Comparison of ENCODE assay signal across 9 cellular contexts in the genomic region with DNA sequence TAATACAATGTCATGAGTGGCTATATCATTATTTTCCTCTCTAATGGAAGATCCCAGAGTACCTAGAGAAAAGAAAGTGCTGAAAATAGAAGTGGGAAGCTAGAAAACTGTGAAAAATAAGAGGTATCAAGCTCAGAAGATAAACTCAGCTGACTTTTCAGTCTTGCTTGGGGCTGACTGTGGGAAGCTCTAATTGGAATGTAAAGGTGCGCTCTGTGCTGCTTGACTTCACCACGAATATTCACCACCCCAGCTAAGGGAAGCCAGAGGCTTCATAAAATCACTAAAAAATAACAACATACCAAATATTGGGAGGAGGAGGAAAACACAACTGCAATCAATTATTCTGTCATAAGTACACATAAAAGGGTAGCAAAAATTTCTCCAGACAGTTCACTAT. TPM values are rescaled to one million over a fixed set of nuclear protein-coding genes. Genes with fewer than 3 reads are reported as not detected.
"Had no signal": no experiment of that assay in that cellular context is flagged by ENCODE, and none has a peak within 500 bp of the region (broad histone marks: within the 10 kb centered on the region; RNA-seq: fewer than 3 reads in every experiment).

No MANE protein-coding gene starts in this region.

- ATAC-seq: HCT116, HepG2 had no signal

- H3K9me3 ChIP-seq: HAP-1 had no signal

- H3K36me3 Mint-ChIP-seq: IgD-negative memory B cell had no signal

- H3K27ac ChIP-seq: GM23248, HL-60, KMS-11 had no signal

- DNase-seq: GM23248, HFFc6, KBM-7 had no signal

- H3K27ac Mint-ChIP-seq: HFFc6 had no signal

- H3K9ac ChIP-seq: GM23248, KMS-11 had no signal

- H3K27me3 Mint-ChIP-seq: IgD-negative memory B cell had no signal

- H2AFZ ChIP-seq: GM23248 had no signal

- H3K4me3 ChIP-seq: GM23248, HAP-1 had no signal

- H3K4me3 Mint-ChIP-seq: HFFc6, IgD-negative memory B cell had no signal

- H3K9me3 Mint-ChIP-seq: HFFc6, IgD-negative memory B cell had no signal

- H3K36me3 ChIP-seq: HAP-1 had no signal

- H3K4me2 ChIP-seq: KMS-11 had no signal

- H3K4me1 ChIP-seq: HAP-1 had no signal

- H3K4me1 Mint-ChIP-seq: IgD-negative memory B cell had no signal

RNA-seq across cellular contexts. Expression of a gene that starts 25.1 kb away (rescaled TPM):
- total RNA-seq: GM23248, HepG2, HFFc6 had no signal
- polyA plus RNA-seq: GM23248, HepG2, IgD-negative memory B cell had no signal
